ENCODE assay signal across 13 cellular contexts in the genomic region with DNA sequence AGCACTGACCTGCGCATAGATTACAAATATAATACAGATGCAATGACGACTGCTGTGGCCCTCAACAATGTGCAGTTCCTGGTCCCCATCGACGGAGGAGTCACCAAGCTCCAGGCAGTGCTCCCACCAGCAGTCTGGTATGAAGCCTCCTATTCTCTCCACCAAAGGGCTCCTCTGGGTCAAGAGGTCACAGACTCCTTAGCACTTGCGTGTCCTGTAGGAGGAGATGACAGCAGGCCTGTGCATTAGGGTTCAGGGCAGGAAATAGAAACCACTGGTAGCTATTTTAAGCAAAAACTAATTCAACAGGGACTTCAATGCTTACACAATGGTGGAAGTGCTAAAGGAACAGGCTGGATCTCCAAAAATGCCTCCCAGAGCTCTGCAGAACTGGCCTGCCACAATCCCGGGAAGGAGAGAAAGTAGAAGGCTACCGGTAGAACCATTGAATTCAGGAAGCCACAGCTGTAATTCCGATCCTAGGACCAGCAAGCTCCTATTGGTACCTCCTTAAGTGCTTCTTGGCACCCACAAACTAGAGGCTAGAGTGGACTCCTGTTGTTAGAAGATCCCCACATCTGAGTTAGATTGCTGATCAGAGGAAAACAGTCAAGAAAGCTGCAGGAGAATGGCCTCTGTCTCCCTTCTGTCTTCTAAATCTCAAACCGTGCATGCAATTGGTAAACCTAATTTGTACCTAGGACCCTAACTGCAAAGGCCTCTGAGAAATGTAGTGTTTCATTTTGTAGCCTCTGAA. TPM values are rescaled to one million over a fixed set of nuclear protein-coding genes. Genes with fewer than 3 reads are reported as not detected.
A peak's percentile ranks its signal among the peaks of the same experiment; 100 is the strongest.
DNase-seq lines count a peak whose midpoint lies in the region; ATAC-seq and TF ChIP-seq lines count a peak whose summit lies in the region.
"Had no signal": no experiment of that assay in that cellular context is flagged by ENCODE, and none has a peak within 500 bp of the region (broad histone marks: within the 10 kb centered on the region; RNA-seq: fewer than 3 reads in every experiment).

No MANE protein-coding gene starts in this region.

- H3K4me1 Mint-ChIP-seq in endodermal cell, result peaks cover 2% of the 10 kb centered on the region

- WGBS in endodermal cell (ENCODE audit: insufficient coverage in 1 of 2, insufficient read length in 1 of 2), 2 experiments, result 90 to 91% methylated on average over 9 of the region's 9 CpGs

- no peak overlapping the region for H3K27ac Mint-ChIP-seq in endodermal cell
- H3K27ac Mint-ChIP-seq: dendritic cell treated with granulocyte-macrophage colony-stimulating factor and Interleukin-4, amounts not matched to agents 40 ng/mL and 50 ng/mL, for 4 days; memory B cell had no signal

- ATAC-seq in GM18498 (IDR thresholded peaks at IDR 0.05; ENCODE audit: unreplicated experiment), result peak; percentile 78
- ATAC-seq in GM21367 (IDR thresholded peaks at IDR 0.05; ENCODE audit: unreplicated experiment), result peak; percentile 75
- ATAC-seq in HG03196 (IDR thresholded peaks at IDR 0.05; ENCODE audit: unreplicated experiment), result peak; percentile 87
- ATAC-seq in HG03520 (IDR thresholded peaks at IDR 0.05; ENCODE audit: unreplicated experiment), result no peak

- H3K9ac ChIP-seq in endodermal cell (ENCODE audit: extremely low read depth, low read length, poor library complexity, severe bottlenecking), result no peak overlapping the region

- DNase-seq in endodermal cell (peak; percentile 50), NCI-H345 treated with DMSO at 0.1 percent for 48 hours (lab: John Stamatoyannopoulos, UW; ENCODE audit: unreplicated experiment) (no peak), NCI-H2227 (lab: John Stamatoyannopoulos, UW; ENCODE audit: unreplicated experiment) (no peak), cerebellar cortex (ENCODE audit: low spot score) (no peak)
- DNase-seq: activated naive CD4-positive, alpha-beta T cell treated with anti-CD3 and anti-CD28 coated beads, Interleukin-2, amount 50 U/mL, for 16 hours; Peyer's patch had no signal

- no peak overlapping the region for H3K4me3 Mint-ChIP-seq in endodermal cell
- H3K4me3 Mint-ChIP-seq: dendritic cell treated with granulocyte-macrophage colony-stimulating factor and Interleukin-4, amounts not matched to agents 40 ng/mL and 50 ng/mL, for 4 days; memory B cell had no signal

- no peaks in the 10 kb centered on the region for H3K9me3 ChIP-seq in endodermal cell (ENCODE audit: control insufficient read depth, low read length)
- H3K9me3 ChIP-seq: Peyer's patch had no signal

- H3K27me3 ChIP-seq in endodermal cell (ENCODE audit: control insufficient read depth, insufficient read depth, low read length, poor library complexity, severe bottlenecking), result no peaks in the 10 kb centered on the region
- H3K27me3 ChIP-seq: Peyer's patch had no signal

- H3K27me3 Mint-ChIP-seq in endodermal cell (ENCODE audit: insufficient read depth), result no peaks in the 10 kb centered on the region
- H3K27me3 Mint-ChIP-seq: dendritic cell treated with granulocyte-macrophage colony-stimulating factor and Interleukin-4, amounts not matched to agents 40 ng/mL and 50 ng/mL, for 4 days; memory B cell had no signal

- H3K9me3 Mint-ChIP-seq in endodermal cell, result no peaks in the 10 kb centered on the region
- H3K9me3 Mint-ChIP-seq: dendritic cell treated with granulocyte-macrophage colony-stimulating factor and Interleukin-4, amounts not matched to agents 40 ng/mL and 50 ng/mL, for 4 days; memory B cell had no signal

- no peaks in the 10 kb centered on the region for H3K36me3 ChIP-seq in endodermal cell (ENCODE audit: control insufficient read depth, insufficient read depth, low read length)
- H3K36me3 ChIP-seq: Peyer's patch had no signal

- no peaks in the 10 kb centered on the region for H3K4me1 ChIP-seq in endodermal cell (ENCODE audit: control insufficient read depth, insufficient read depth, low read length)
- H3K4me1 ChIP-seq: Peyer's patch had no signal

- TF ChIP-seq CTCF in endodermal cell (conservative IDR thresholded peaks at IDR 0.05), result no peak

- H3K4me3 ChIP-seq in endodermal cell (ENCODE audit: low read length), result no peak overlapping the region
- H3K4me3 ChIP-seq: Peyer's patch had no signal

- H3K27ac ChIP-seq in endodermal cell (ENCODE audit: low read depth, low read length), result no peak overlapping the region
- H3K27ac ChIP-seq: Peyer's patch had no signal

- no peaks in the 10 kb centered on the region for H3K36me3 Mint-ChIP-seq in endodermal cell (ENCODE audit: low read depth)
- H3K36me3 Mint-ChIP-seq: CD14-positive monocyte, memory B cell had no signal

RNA-seq across cellular contexts. Expression of a gene that starts 12.7 kb away (rescaled TPM):
- total RNA-seq in endodermal cell, result 1 to 10 TPM; 1.2 to 8.3 TPM
- 1.5 TPM for polyA plus RNA-seq in endodermal cell (2013, experiment 1 of 2)
- 1.7 TPM for polyA plus RNA-seq in endodermal cell (2013, experiment 2 of 2)
